Comparison of ENCODE assay signal across 18 cellular contexts in the genomic region with DNA sequence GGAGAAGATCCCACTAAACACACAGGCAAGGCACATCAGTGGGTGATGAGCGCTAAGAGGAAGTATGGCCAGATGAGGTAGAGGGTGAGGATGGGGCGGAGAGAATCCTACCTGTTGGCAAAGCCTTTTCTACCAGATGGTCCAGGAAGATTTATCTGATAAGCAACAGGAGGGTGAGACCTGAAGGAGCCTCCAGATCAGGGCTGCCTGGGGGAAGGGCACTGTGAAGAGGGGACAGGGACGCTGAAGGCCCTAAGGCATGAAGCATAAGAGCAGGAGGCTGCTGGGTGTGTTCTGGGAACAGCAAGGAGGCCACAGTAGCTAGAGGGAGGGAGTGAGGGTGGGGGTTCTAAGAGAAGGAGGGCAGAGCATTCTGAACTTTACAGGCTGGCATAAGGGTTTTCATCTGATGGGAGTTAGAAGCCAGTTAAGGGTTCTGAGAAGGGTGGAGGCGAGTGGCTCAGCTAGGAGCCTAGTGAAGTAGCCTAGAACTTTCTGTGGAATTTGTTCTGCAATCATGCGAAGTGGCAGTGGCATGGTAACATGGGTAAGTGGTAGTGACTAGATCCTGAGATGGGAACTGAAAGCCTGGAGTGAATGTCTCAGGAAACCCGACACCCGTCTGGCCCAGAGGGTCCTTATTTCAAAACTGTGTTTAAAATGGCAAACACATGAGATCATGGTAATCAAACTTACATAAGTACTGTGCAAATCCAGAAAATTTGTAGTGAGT. TPM values are rescaled to one million over a fixed set of nuclear protein-coding genes. Genes with fewer than 3 reads are reported as not detected.
DNase-seq lines count a peak whose midpoint lies in the region; ATAC-seq and TF ChIP-seq lines count a peak whose summit lies in the region.
"Had no signal": no experiment of that assay in that cellular context is flagged by ENCODE, and none has a peak within 500 bp of the region (broad histone marks: within the 10 kb centered on the region; RNA-seq: fewer than 3 reads in every experiment).

No MANE protein-coding gene starts in this region.

- H3K27ac ChIP-seq in right lobe of liver (peak overlapping the region; percentile 1 to 39 (median 18)), aorta (ENCODE audit: low read depth in 1 of 2, low read length in 2 of 2) (no peak overlapping the region)
- H3K27ac ChIP-seq: hepatocyte, psoas muscle had no signal

- WGBS in right lobe of liver (ENCODE audit: insufficient coverage, low coverage, low lambda C conversion rate, missing lambda C conversion rate), result 61% methylated on average over 6 of the region's 7 CpGs
- 76% methylated on average over 7 of the region's 7 CpGs for WGBS in aorta, 2 donors

- H3K9me3 ChIP-seq in right lobe of liver (no peaks in the 10 kb centered on the region), aorta (ENCODE audit: control insufficient read depth, low read length) (no peaks in the 10 kb centered on the region)
- H3K9me3 ChIP-seq: psoas muscle had no signal

- DNase-seq in SHP77 treated with DMSO at 0.1 percent for 48 hours (lab: John Stamatoyannopoulos, UW) (peak; percentile 8), SHP77 (lab: John Stamatoyannopoulos, UW) (no peak), astrocyte of the hippocampus (ENCODE audit: low read depth, low spot score) (peak; percentile 18), right lobe of liver (no peak), aorta (no peak), left ventricle myocardium superior (no peak)
- DNase-seq: activated effector memory CD4-positive, alpha-beta T cell treated with Interleukin-2 at 50 U/mL for 16 hours; cortex of kidney; erythroblast; Karpas-422; NCI-H1436; NCI-H526; psoas muscle; stimulated activated naive CD8-positive, alpha-beta T cell treated with anti-CD3 and anti-CD28 coated beads, Interleukin-15, amount 100 ng/mL, for 72 hours had no signal

- H3K4me3 ChIP-seq in right lobe of liver, result no peak overlapping the region
- H3K4me3 ChIP-seq in aorta (ENCODE audit: low read length in 2 of 2), result no peak overlapping the region
- H3K4me3 ChIP-seq: hepatocyte, psoas muscle had no signal

- H3K27me3 ChIP-seq in right lobe of liver, result no peaks in the 10 kb centered on the region
- no peaks in the 10 kb centered on the region for H3K27me3 ChIP-seq in aorta (ENCODE audit: control insufficient read depth in 1 of 2, insufficient read depth in 2 of 2, low read length in 1 of 2)
- H3K27me3 ChIP-seq: hepatocyte had no signal

- peaks cover 0 to 4% (median 0%) of the 10 kb centered on the region in 4 donors for H3K36me3 ChIP-seq in right lobe of liver
- peaks cover 0 to 3% of the 10 kb centered on the region in 2 donors for H3K36me3 ChIP-seq in aorta (ENCODE audit: control insufficient read depth in 1 of 2, insufficient read depth in 2 of 2, low read length in 1 of 2)

- no peak for TF ChIP-seq POLR2A in right lobe of liver (IDR thresholded peaks at IDR 0.05)

- ATAC-seq in right lobe of liver (peak; percentile 33 to 73 (median 67)), aorta (ENCODE audit: low FRiP score) (peak; percentile 31), HG03432 (IDR thresholded peaks at IDR 0.05; ENCODE audit: unreplicated experiment) (no peak), left ventricle myocardium superior (no peak), GM21717 (IDR thresholded peaks at IDR 0.05; ENCODE audit: unreplicated experiment) (no peak)
- ATAC-seq: psoas muscle; stimulated activated naive CD8-positive, alpha-beta T cell treated with anti-CD3 and anti-CD28 coated beads, Interleukin-15, amount 100 ng/mL, for 72 hours had no signal

- H3K4me1 ChIP-seq in right lobe of liver (peaks cover 0 to 7% (median 2%) of the 10 kb centered on the region in 4 donors), aorta (ENCODE audit: control insufficient read depth in 1 of 2, insufficient read depth in 2 of 2, low read length in 2 of 2) (peaks cover 0 to 14% of the 10 kb centered on the region in 2 donors)
- H3K4me1 ChIP-seq: psoas muscle had no signal

- intact Hi-C loops in right lobe of liver (cut with DNase I), result no loop called here
- intact Hi-C loops in aorta (cut with DNase I), result no loop called here
- intact Hi-C loops in left ventricle myocardium superior (cut with micrococcal nuclease), result no loop called here

- no peak for TF ChIP-seq CTCF in right lobe of liver (IDR thresholded peaks at IDR 0.05)

RNA-seq across cellular contexts. Expression of a gene that starts 29.9 kb away (rescaled TPM):
- total RNA-seq in right lobe of liver (10 to 100 TPM; 23.6 to 54.5 (median 42.9) TPM), aorta (10 to 100 TPM; 19.4 to 46.3 TPM), left ventricle myocardium superior (15.2 TPM)
- 1 to 10 TPM; 4.1 to 5.4 TPM for polyA plus RNA-seq in aorta
- total RNA-seq: activated CD8-positive, alpha-beta memory T cell treated with anti-CD3 and anti-CD28 coated beads for 36 hours had no signal

Comparison
In these comparisons a context has a peak if more than half of its experiments do, and no peak if none do; other contexts are left out.
1. DNase-seq: peak in SHP77 treated with DMSO at 0.1 percent for 48 hours (single experiment) and astrocyte of the hippocampus (single experiment); none in SHP77 (0 of 2), right lobe of liver (0 of 3), aorta (0 of 2) and left ventricle myocardium superior (single experiment).
2. ATAC-seq: peak in right lobe of liver (4 of 4) and aorta (single experiment); none in HG03432 (single experiment), left ventricle myocardium superior (single experiment) and GM21717 (single experiment).
3. H3K27ac ChIP-seq: peak in right lobe of liver (3 of 3); none in aorta (0 of 2).